In genomic region chr2:110035384-110035783, GRCh38 we compare ENCODE assay signal across 4 cellular contexts.
DNase-seq lines count a peak whose midpoint lies in the region; ATAC-seq, FAIRE-seq and TF ChIP-seq lines count a peak whose summit lies in the region.
"Not testable (repeated sequence)": the region's sequence is repeated elsewhere in the genome, so short reads cannot be mapped to it uniquely, and the experiment has no call there.

No MANE protein-coding gene starts in this region.

- H3K27ac ChIP-seq in body of pancreas, pancreas: not testable (repeated sequence)

- H3K36me3 ChIP-seq in body of pancreas (replicated peaks in 1 of 2; ENCODE audit: insufficient read depth in 1 of 2, low read depth in 2 of 2); pancreas: not testable (repeated sequence)

- TF ChIP-seq POLR2A in body of pancreas (IDR thresholded peaks at IDR 0.05) = not testable (repeated sequence)

- FAIRE-seq in HTR-8/SVneo (lab: Jason Lieb, UNC) (peak; percentile 62), urothelium cell line (lab: Jason Lieb, UNC) (peak; percentile 69)
- FAIRE-seq in pancreas (lab: Jason Lieb, UNC) = not testable (repeated sequence)

- intact Hi-C loops in body of pancreas (cut with DNase I); pancreas (cut with DNase I): not testable (repeated sequence)

- H3K4me3 ChIP-seq in body of pancreas, pancreas: not testable (repeated sequence)

- TF ChIP-seq CTCF in body of pancreas (IDR thresholded peaks at IDR 0.05); pancreas (IDR thresholded peaks at IDR 0.05): not testable (repeated sequence)

- no CpG with 5 or more reads among the region's 6 CpGs for WGBS in body of pancreas, 2 donors
- WGBS in pancreas, 2 donors = no CpG with 5 or more reads among the region's 6 CpGs

- not testable (repeated sequence) for H3K4me1 ChIP-seq in body of pancreas, pancreas

- not testable (repeated sequence) for DNase-seq in HTR-8/SVneo (ENCODE audit: insufficient read length, low spot score); body of pancreas; pancreas; urothelium cell line (ENCODE audit: low spot score)

- H3K27me3 ChIP-seq in body of pancreas, pancreas: not testable (repeated sequence)

- not testable (repeated sequence) for H3K9me3 ChIP-seq in body of pancreas, pancreas

- peak; percentile 76 for ATAC-seq in body of pancreas
- ATAC-seq in pancreas = peak; percentile 79 to 90 (median 86)
